Comparison of ENCODE assay signal across 11 cellular contexts in genomic region chr5:53067641-53068040, GRCh38. TPM values are rescaled to one million over a fixed set of nuclear protein-coding genes. Genes with fewer than 3 reads are reported as not detected.
A peak's percentile ranks its signal among the peaks of the same experiment; 100 is the strongest.
DNase-seq lines count a peak whose midpoint lies in the region; ATAC-seq and TF ChIP-seq lines count a peak whose summit lies in the region.
"Had no signal": no experiment of that assay in that cellular context is flagged by ENCODE, and none has a peak within 500 bp of the region (broad histone marks: within the 10 kb centered on the region; RNA-seq: fewer than 3 reads in every experiment).

No MANE protein-coding gene starts in this region.

- no peaks in the 10 kb centered on the region for H4K20me1 ChIP-seq in osteoblast (ENCODE audit: insufficient read depth, low read length)

- H3K9ac ChIP-seq in adipocyte (ENCODE audit: low read length) = no peak overlapping the region

- no peak overlapping the region for H2AFZ ChIP-seq in osteoblast (ENCODE audit: low read length)

- H3K9me3 ChIP-seq in adipocyte (ENCODE audit: control insufficient read depth, low read length) = no peaks in the 10 kb centered on the region
- no peaks in the 10 kb centered on the region for H3K9me3 ChIP-seq in osteoblast (ENCODE audit: low read depth, low read length)

- H3K27ac ChIP-seq in osteoblast (ENCODE audit: low read depth, low read length) = peak overlapping the region; percentile 19
- H3K27ac ChIP-seq: RWPE1 had no signal

- no peak overlapping the region for H3K27ac Mint-ChIP-seq in T-helper 2 cell treated with Interferon-gamma antibody and Interleukin-4, amounts not matched to agents 5 μg/mL and 100 μg/mL, for 36 hours
- H3K27ac Mint-ChIP-seq: CD4-positive, CD25-positive, alpha-beta regulatory T cell had no signal

- H3K36me3 Mint-ChIP-seq in T-helper 2 cell treated with Interferon-gamma antibody and Interleukin-4, amounts not matched to agents 5 μg/mL and 100 μg/mL, for 36 hours (ENCODE audit: low read depth) = peaks cover 41% of the 10 kb centered on the region
- H3K36me3 Mint-ChIP-seq: CD4-positive, CD25-positive, alpha-beta regulatory T cell had no signal

- H3K4me3 ChIP-seq in adipocyte (ENCODE audit: low read length) = no peak overlapping the region
- no peak overlapping the region for H3K4me3 ChIP-seq in epithelial cell of esophagus (ENCODE audit: low read length)
- no peak overlapping the region for H3K4me3 ChIP-seq in osteoblast (ENCODE audit: insufficient read depth, low read length)

- H3K4me2 ChIP-seq in osteoblast (ENCODE audit: insufficient read depth, low read length) = no peak overlapping the region

- TF ChIP-seq CTCF in epithelial cell of esophagus (IDR thresholded peaks at IDR 0.05; ENCODE audit: insufficient read depth, low read depth, low read length, missing control alignments) (no peak), osteoblast (IDR thresholded peaks at IDR 0.05; ENCODE audit: extremely low read depth, low read depth, low read length) (no peak)

- DNase-seq in ELR (ENCODE audit: low read depth) (peak; percentile 30), adipocyte (ENCODE audit: low read depth) (peak; percentile 52), epithelial cell of esophagus (ENCODE audit: low read depth) (peak; percentile 66), osteoblast (ENCODE audit: insufficient read length, low spot score, missing footprints) (no peak)
- no peak for DNase-seq in T-helper 2 cell treated with Interferon-gamma antibody and Interleukin-4, amounts not matched to agents 5 μg/mL and 100 μg/mL, for 36 hours (ENCODE audit: low spot score)
- no peak for DNase-seq in stimulated activated CD4-positive, alpha-beta T cell treated with anti-CD3 and anti-CD28 coated beads, Interleukin-4, amount 100 ng/mL, for 24 hours
- DNase-seq: CD4-positive, CD25-positive, alpha-beta regulatory T cell; DMS53 had no signal

- H3K27me3 Mint-ChIP-seq in T-helper 2 cell treated with Interferon-gamma antibody and Interleukin-4, amounts not matched to agents 5 μg/mL and 100 μg/mL, for 36 hours (ENCODE audit: low read depth) = peaks cover 5% of the 10 kb centered on the region

- H3K36me3 ChIP-seq in adipocyte (ENCODE audit: control insufficient read depth, insufficient read depth, low read length, severe bottlenecking) (no peaks in the 10 kb centered on the region), osteoblast (ENCODE audit: insufficient read depth, low read length) (no peaks in the 10 kb centered on the region)

- no peaks in the 10 kb centered on the region for H3K27me3 ChIP-seq in adipocyte (replicated peaks; ENCODE audit: control insufficient read depth, insufficient read depth, low read length)
- no peaks in the 10 kb centered on the region for H3K27me3 ChIP-seq in osteoblast (ENCODE audit: insufficient read depth, low read length)

- no peaks in the 10 kb centered on the region for H3K9me3 Mint-ChIP-seq in T-helper 2 cell treated with Interferon-gamma antibody and Interleukin-4, amounts not matched to agents 5 μg/mL and 100 μg/mL, for 36 hours
- H3K9me3 Mint-ChIP-seq: CD4-positive, CD25-positive, alpha-beta regulatory T cell had no signal

- peaks cover 24% of the 10 kb centered on the region for H3K4me1 Mint-ChIP-seq in T-helper 2 cell treated with Interferon-gamma antibody and Interleukin-4, amounts not matched to agents 5 μg/mL and 100 μg/mL, for 36 hours (ENCODE audit: low read depth)

- no peak for ATAC-seq in HG02610 (IDR thresholded peaks at IDR 0.05; ENCODE audit: unreplicated experiment)
- ATAC-seq: HCT116 had no signal

- H3K4me3 Mint-ChIP-seq in T-helper 2 cell treated with Interferon-gamma antibody and Interleukin-4, amounts not matched to agents 5 μg/mL and 100 μg/mL, for 36 hours = no peak overlapping the region
- H3K4me3 Mint-ChIP-seq: CD4-positive, CD25-positive, alpha-beta regulatory T cell had no signal

- H3K79me2 ChIP-seq in osteoblast (ENCODE audit: insufficient read depth, low read length) = no peaks in the 10 kb centered on the region

- H3K4me1 ChIP-seq in adipocyte (ENCODE audit: control insufficient read depth, insufficient read depth, low read length) (peaks cover 25% of the 10 kb centered on the region), osteoblast (ENCODE audit: insufficient read depth, low read length) (peaks cover 40% of the 10 kb centered on the region)

RNA-seq across cellular contexts. Expression of gene MOCS2, which starts 41.9 kb away (rescaled TPM):
- total RNA-seq in osteoblast = 42.3 and 55.1 TPM in 2 replicates

Comparison
In these comparisons a context has a peak if more than half of its experiments do, and no peak if none do; other contexts are left out.
1. DNase-seq: peak in ELR (single experiment), adipocyte (single experiment) and epithelial cell of esophagus (single experiment); none in osteoblast (single experiment), T-helper 2 cell treated with Interferon-gamma antibody and Interleukin-4, amounts not matched to agents 5 μg/mL and 100 μg/mL, for 36 hours (single experiment) and stimulated activated CD4-positive, alpha-beta T cell treated with anti-CD3 and anti-CD28 coated beads, Interleukin-4, amount 100 ng/mL, for 24 hours (single experiment).